ENCODE assay signal across 8 cellular contexts in genomic region chr15:45377630-45378148, GRCh38.
A peak's percentile ranks its signal among the peaks of the same experiment; 100 is the strongest.
DNase-seq lines count a peak whose midpoint lies in the region; ATAC-seq and TF ChIP-seq lines count a peak whose summit lies in the region.

No MANE protein-coding gene starts in this region.

- H3K36me3 ChIP-seq in DOHH2 (ENCODE audit: control insufficient read depth, low read length), result peaks cover 5% of the 10 kb centered on the region; the same call in 1 of the 2 replicates
- no peaks in the 10 kb centered on the region for H3K36me3 ChIP-seq in OCI-LY1 (ENCODE audit: insufficient read depth, low read length)
- H3K36me3 ChIP-seq in mucosa of rectum (ENCODE audit: control insufficient read depth in 2 of 2, insufficient read depth in 2 of 2, low read length in 2 of 2), result no peaks in the 10 kb centered on the region

- H4K20me1 ChIP-seq in DOHH2 (ENCODE audit: control insufficient read depth, insufficient read depth, low read depth, low read length) (no peaks in the 10 kb centered on the region), OCI-LY1 (ENCODE audit: insufficient read depth, low read length) (no peaks in the 10 kb centered on the region)

- H3K79me2 ChIP-seq in DOHH2 (ENCODE audit: control insufficient read depth, low read length), result no peaks in the 10 kb centered on the region
- no peaks in the 10 kb centered on the region for H3K79me2 ChIP-seq in OCI-LY1 (ENCODE audit: insufficient read depth, low read length)

- no peak overlapping the region for H3K27ac ChIP-seq in DOHH2 (ENCODE audit: low read depth, low read length)
- no peak overlapping the region for H3K27ac ChIP-seq in OCI-LY1 (ENCODE audit: low read depth, low read length, poor library complexity, severe bottlenecking)
- H3K27ac ChIP-seq in mucosa of rectum (ENCODE audit: low read depth in 2 of 2, low read length in 2 of 2), result peak overlapping the region; percentile 60 to 76

- H3F3A ChIP-seq in DOHH2 (ENCODE audit: control insufficient read depth, insufficient read depth) (no peaks in the 10 kb centered on the region), OCI-LY1 (ENCODE audit: insufficient read depth, low read length) (no peaks in the 10 kb centered on the region)

- H2AFZ ChIP-seq in OCI-LY1 (ENCODE audit: low read length), result no peak overlapping the region

- H3K27me3 ChIP-seq in DOHH2 (ENCODE audit: control insufficient read depth, low read length) (peaks cover 21% of the 10 kb centered on the region), OCI-LY1 (ENCODE audit: insufficient read depth, low read length) (peaks cover 11% of the 10 kb centered on the region), mucosa of rectum (ENCODE audit: control insufficient read depth in 2 of 2, insufficient read depth in 2 of 2, low read length in 2 of 2) (no peaks in the 10 kb centered on the region)

- peak overlapping the region; percentile 74 to 76 for H3K4me3 Mint-ChIP-seq in effector memory CD8-positive, alpha-beta T cell

- H3K4me3 ChIP-seq in DOHH2 (ENCODE audit: low read length) (peak overlapping the region; percentile 79), OCI-LY1 (ENCODE audit: low read depth, low read length, poor library complexity, severe bottlenecking) (peak overlapping the region; percentile 61), mucosa of rectum (ENCODE audit: low read length in 2 of 2) (peak overlapping the region; percentile 68 to 79)

- H3K9me3 ChIP-seq in DOHH2 (ENCODE audit: control insufficient read depth, insufficient read depth, low read length) (no peaks in the 10 kb centered on the region), OCI-LY1 (ENCODE audit: low read length) (no peaks in the 10 kb centered on the region), mucosa of rectum (ENCODE audit: control insufficient read depth in 2 of 2, low read length in 2 of 2) (no peaks in the 10 kb centered on the region)

- H3K4me2 ChIP-seq in DOHH2 (ENCODE audit: low read length) (peak overlapping the region; percentile 77), OCI-LY1 (ENCODE audit: low read length) (peak overlapping the region; percentile 85)

- DNase-seq in effector memory CD8-positive, alpha-beta T cell, result no peak
- DNase-seq in inferior parietal cortex (ENCODE audit: extremely low spot score), result no peak
- no peak for DNase-seq in NCI-H146 (lab: John Stamatoyannopoulos, UW)
- DNase-seq in AML-193 (lab: John Stamatoyannopoulos, UW), result no peak

- peak; percentile 31 for ATAC-seq in GM21529 (IDR thresholded peaks at IDR 0.05; ENCODE audit: unreplicated experiment)
- ATAC-seq in effector memory CD8-positive, alpha-beta T cell (replicated peaks), result no peak

- H3K4me1 Mint-ChIP-seq in effector memory CD8-positive, alpha-beta T cell (ENCODE audit: low read depth in 2 of 2), result peaks cover 9 to 21% of the 10 kb centered on the region in 2 donors

- H3K9me2 ChIP-seq in DOHH2 (replicated peaks; ENCODE audit: control insufficient read depth, low read length) (no peaks in the 10 kb centered on the region), OCI-LY1 (ENCODE audit: low read depth, low read length) (no peaks in the 10 kb centered on the region)

- H3K36me3 Mint-ChIP-seq in effector memory CD8-positive, alpha-beta T cell (ENCODE audit: insufficient read depth), result peaks cover 7% of the 10 kb centered on the region

- peaks cover 19% of the 10 kb centered on the region for H3K4me1 ChIP-seq in DOHH2 (ENCODE audit: control insufficient read depth, low read length)
- peaks cover 19% of the 10 kb centered on the region for H3K4me1 ChIP-seq in OCI-LY1 (ENCODE audit: insufficient read depth, low read length, severe bottlenecking)
- peaks cover 10 to 18% of the 10 kb centered on the region in 2 donors for H3K4me1 ChIP-seq in mucosa of rectum (ENCODE audit: control insufficient read depth in 2 of 2, insufficient read depth in 2 of 2, low read length in 2 of 2)

- H3K9me3 Mint-ChIP-seq in effector memory CD8-positive, alpha-beta T cell, result no peaks in the 10 kb centered on the region

- peak overlapping the region in 1 of 2 donors; percentile 12 for H3K27ac Mint-ChIP-seq in effector memory CD8-positive, alpha-beta T cell

- no peak for TF ChIP-seq CTCF in DOHH2 (IDR thresholded peaks at IDR 0.05; ENCODE audit: low read depth, low read length, poor library complexity, severe bottlenecking)
- TF ChIP-seq CTCF in OCI-LY1 (IDR thresholded peaks at IDR 0.05; ENCODE audit: low read length), result no peak

- H3K9ac ChIP-seq in OCI-LY1 (ENCODE audit: low read length) (peak overlapping the region; percentile 41; the same call in 1 of the 2 replicates), mucosa of rectum (ENCODE audit: low read depth in 1 of 2, low read length in 2 of 2) (peak overlapping the region; percentile 71 to 75)

- H3K27me3 Mint-ChIP-seq in effector memory CD8-positive, alpha-beta T cell, result peaks cover 71 to 76% of the 10 kb centered on the region in 2 donors

Comparison
In these comparisons a context has a peak if more than half of its experiments do, and no peak if none do; other contexts are left out.
1. H3K27ac ChIP-seq: peak in mucosa of rectum (2 of 2); none in DOHH2 (single experiment) and OCI-LY1 (single experiment).
2. Peak in every context shown above with its lines, with median percentiles within 50 percentile points of each other: H3K4me3 ChIP-seq.